1 cellular context compared by ENCODE assay signal in the genomic region with DNA sequence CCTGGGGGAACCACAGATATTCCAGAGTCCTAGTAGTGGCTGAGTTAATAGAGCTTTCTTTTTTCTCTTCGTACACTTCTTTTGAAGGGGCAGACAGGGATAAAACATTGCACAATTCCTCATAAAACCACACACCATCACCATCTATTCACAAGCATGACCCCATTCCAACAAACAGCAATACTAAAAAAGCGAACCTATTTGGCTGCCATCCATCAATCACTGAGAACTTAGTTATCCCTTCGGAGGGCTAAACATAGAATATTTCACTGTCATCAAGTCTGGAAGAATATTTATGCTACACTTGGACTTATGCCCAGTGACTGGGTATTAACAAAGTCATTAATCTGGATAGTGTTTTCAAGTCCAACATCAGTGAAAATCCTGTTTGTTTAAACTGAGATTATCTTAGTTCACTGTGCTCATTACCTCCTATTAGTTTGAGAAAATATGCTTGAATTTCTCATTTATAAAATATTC.
TF ChIP-seq lines count a peak whose summit lies in the region.

No MANE protein-coding gene starts in this region.

TF ChIP-seq in SK-N-SH, 30 proteins besides CTCF, POLR2A, EP300 and RAD21 (continued from another document):
- TF ChIP-seq, protein P1, sequence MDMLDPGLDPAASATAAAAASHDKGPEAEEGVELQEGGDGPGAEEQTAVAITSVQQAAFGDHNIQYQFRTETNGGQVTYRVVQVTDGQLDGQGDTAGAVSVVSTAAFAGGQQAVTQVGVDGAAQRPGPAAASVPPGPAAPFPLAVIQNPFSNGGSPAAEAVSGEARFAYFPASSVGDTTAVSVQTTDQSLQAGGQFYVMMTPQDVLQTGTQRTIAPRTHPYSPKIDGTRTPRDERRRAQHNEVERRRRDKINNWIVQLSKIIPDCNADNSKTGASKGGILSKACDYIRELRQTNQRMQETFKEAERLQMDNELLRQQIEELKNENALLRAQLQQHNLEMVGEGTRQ (IDR thresholded peaks at IDR 0.05; ENCODE audit: borderline replicate concordance, low read depth, low read length) = no peak
- TF ChIP-seq SIN3A (IDR thresholded peaks at IDR 0.05; ENCODE audit: borderline replicate concordance, low read depth, low read length) = no peak
